Comparison of ENCODE assay signal across 8 cellular contexts in the genomic region with DNA sequence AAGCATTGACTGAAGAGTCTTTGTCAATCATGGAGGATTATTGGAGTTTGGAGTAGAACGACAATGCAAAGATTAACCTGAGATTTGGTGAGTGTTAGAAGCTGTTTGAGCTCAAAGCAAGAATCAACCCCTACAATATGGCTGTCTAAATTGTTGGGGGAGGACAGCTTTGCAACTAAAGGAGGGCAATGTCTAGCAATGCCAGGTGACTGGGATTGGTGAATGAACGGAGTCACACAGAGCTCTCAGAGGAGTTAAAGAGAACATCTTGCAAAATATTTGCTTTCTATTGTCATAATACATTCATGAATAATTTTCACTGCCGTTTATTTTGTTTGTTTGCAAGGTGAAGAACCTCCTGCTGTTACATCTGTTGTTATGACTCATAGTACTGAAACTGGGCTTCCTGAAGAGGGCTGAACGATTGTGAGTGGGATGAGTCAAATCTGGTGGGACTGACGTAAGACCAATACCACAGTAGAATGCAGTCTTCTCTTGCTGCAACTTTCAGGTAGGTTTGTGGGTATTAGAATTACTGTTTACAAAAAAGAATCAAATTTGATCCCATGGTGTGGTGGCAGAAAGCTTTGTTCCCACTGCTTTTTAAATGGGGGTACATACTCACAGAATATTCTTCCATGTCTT.
A peak's percentile ranks its signal among the peaks of the same experiment; 100 is the strongest.
DNase-seq lines count a peak whose midpoint lies in the region; ATAC-seq, FAIRE-seq and TF ChIP-seq lines count a peak whose summit lies in the region.

No MANE protein-coding gene starts in this region.

- H3K4me3 ChIP-seq in keratinocyte (ENCODE audit: control insufficient read depth in 2 of 3, extremely low read depth in 1 of 3, insufficient read depth in 2 of 3, low read depth in 1 of 3, low read length in 3 of 3) (peak overlapping the region in 1 of 3 experiments; percentile 8), H7 (ENCODE audit: insufficient read depth, low read depth, low read length) (no peak overlapping the region)

- H3K4me1 Mint-ChIP-seq in activated CD4-positive, alpha-beta T cell treated with anti-CD3 and anti-CD28 coated beads, Interleukin-2, amount 10 ng/mL, durations not matched to agents 24 days and 14 days, result peaks cover 26% of the 10 kb centered on the region
- peaks cover 6 to 26% (median 6%) of the 10 kb centered on the region in 3 donors for H3K4me1 Mint-ChIP-seq in T-cell

- no peak for TF ChIP-seq POLR2A in erythroblast (IDR thresholded peaks at IDR 0.05; ENCODE audit: low read length)

- H3K9me1 ChIP-seq in keratinocyte (ENCODE audit: control insufficient read depth, extremely low read depth, insufficient read depth, low read length), result no peaks in the 10 kb centered on the region

- POLR2A ChIA-PET in T-cell (lab: Charles Lee), result no interaction called here

- dilution Hi-C loops in keratinocyte (cut with MboI; ENCODE audit: extremely low pct_ligation_motif_present, low sequenced_read_pairs), result no loop called here

- no peaks in the 10 kb centered on the region for H3K36me3 Mint-ChIP-seq in activated CD4-positive, alpha-beta T cell treated with anti-CD3 and anti-CD28 coated beads, Interleukin-2, amount 10 ng/mL, durations not matched to agents 24 days and 14 days (ENCODE audit: low read depth)
- H3K36me3 Mint-ChIP-seq in T-cell, result peaks cover 3% of the 10 kb centered on the region

- H4K20me1 ChIP-seq in keratinocyte (ENCODE audit: control insufficient read depth, extremely low read depth, insufficient read depth, low read length), result no peaks in the 10 kb centered on the region

- ATAC-seq in GM21576 (IDR thresholded peaks at IDR 0.05; ENCODE audit: unreplicated experiment) (peak; percentile 94), T-cell (replicated peaks in 1 of 4) (peak; percentile 68 to 85 (median 70))

- no peaks in the 10 kb centered on the region for H3K36me3 ChIP-seq in keratinocyte (ENCODE audit: control insufficient read depth in 2 of 2, extremely low read depth in 1 of 2, insufficient read depth in 2 of 2, low read length in 2 of 2)
- no peaks in the 10 kb centered on the region for H3K36me3 ChIP-seq in H7 (replicated peaks; ENCODE audit: control insufficient read depth, insufficient read depth, low read length)

- FAIRE-seq in HTR-8/SVneo (lab: Jason Lieb, UNC) (peak; percentile 59), keratinocyte (lab: Jason Lieb, UNC) (peak; percentile 94)

- CTCF ChIA-PET in T-cell (lab: Charles Lee), result interaction anchor here in 1 of 2 donors (0.5 kb wide), 1 partner anchor 15 kb away, joined by 3 read pairs; no protein-coding TSS in a partner anchor

- peak overlapping the region; percentile 31 for H3K9ac ChIP-seq in keratinocyte (ENCODE audit: control insufficient read depth, extremely low read depth, insufficient read depth, low read length)

- DNase-seq in activated CD4-positive, alpha-beta T cell treated with anti-CD3 and anti-CD28 coated beads, Interleukin-2, amount 10 ng/mL, durations not matched to agents 24 days and 14 days, result peak; percentile 80
- no peak for DNase-seq in activated CD4-positive, alpha-beta T cell treated with anti-CD3 and anti-CD28 coated beads, Interleukin-2, amount 50 U/mL, for 1 hour
- DNase-seq in HTR-8/SVneo (ENCODE audit: insufficient read length, low spot score) (peak; percentile 51), T-cell (peak in 13 of 34 experiments; percentile 1 to 36 (median 21)), keratinocyte (ENCODE audit: low read depth, low spot score) (peak; percentile 56), erythroblast (lab: John Stamatoyannopoulos, UW) (no peak), H7 (no peak)

- H3K27me3 ChIP-seq in keratinocyte (ENCODE audit: control insufficient read depth, extremely low read depth, insufficient read depth, low read length) (no peaks in the 10 kb centered on the region), H7 (ENCODE audit: control insufficient read depth, insufficient read depth, low read length) (no peaks in the 10 kb centered on the region)

- H3K27ac ChIP-seq in keratinocyte (ENCODE audit: control insufficient read depth, insufficient read depth, low read length), result peak overlapping the region; percentile 85

- no peaks in the 10 kb centered on the region for H3K79me2 ChIP-seq in keratinocyte (ENCODE audit: control insufficient read depth, insufficient read depth, low read length)

- peak overlapping the region; percentile 72 for H3K4me2 ChIP-seq in keratinocyte (ENCODE audit: control insufficient read depth, extremely low read depth, insufficient read depth, low read depth, low read length)

- peak overlapping the region; percentile 72 for H3K27ac Mint-ChIP-seq in activated CD4-positive, alpha-beta T cell treated with anti-CD3 and anti-CD28 coated beads, Interleukin-2, amount 10 ng/mL, durations not matched to agents 24 days and 14 days
- peak overlapping the region in 1 of 2 donors; percentile 66 for H3K27ac Mint-ChIP-seq in T-cell

- H3K4me3 Mint-ChIP-seq in activated CD4-positive, alpha-beta T cell treated with anti-CD3 and anti-CD28 coated beads, Interleukin-2, amount 10 ng/mL, durations not matched to agents 24 days and 14 days, result peak overlapping the region; percentile 28
- no peak overlapping the region for H3K4me3 Mint-ChIP-seq in T-cell

- no peak for TF ChIP-seq CTCF in keratinocyte (optimal IDR thresholded peaks at IDR 0.05 in 1 of 3, IDR thresholded peaks at IDR 0.05 in 1 of 3, conservative IDR thresholded peaks at IDR 0.05 in 1 of 3; ENCODE audit: extremely low read depth in 1 of 3, insufficient read depth in 2 of 3, low read length in 3 of 3)

- no peaks in the 10 kb centered on the region for H3K9me3 ChIP-seq in keratinocyte (ENCODE audit: control insufficient read depth, low read depth, low read length)

- H2AFZ ChIP-seq in keratinocyte (ENCODE audit: control insufficient read depth, low read length), result peak overlapping the region; percentile 58

- H3K27me3 Mint-ChIP-seq in activated CD4-positive, alpha-beta T cell treated with anti-CD3 and anti-CD28 coated beads, Interleukin-2, amount 10 ng/mL, durations not matched to agents 24 days and 14 days, result peaks cover 29% of the 10 kb centered on the region
- peaks cover 0 to 3% of the 10 kb centered on the region in 2 donors for H3K27me3 Mint-ChIP-seq in T-cell

- peaks cover 3% of the 10 kb centered on the region for H3K9me3 Mint-ChIP-seq in activated CD4-positive, alpha-beta T cell treated with anti-CD3 and anti-CD28 coated beads, Interleukin-2, amount 10 ng/mL, durations not matched to agents 24 days and 14 days
- H3K9me3 Mint-ChIP-seq in T-cell, result no peaks in the 10 kb centered on the region

- intact Hi-C loops in activated CD4-positive, alpha-beta T cell treated with anti-CD3 and anti-CD28 coated beads, Interleukin-2, amount 10 ng/mL, durations not matched to agents 24 days and 14 days (cut with micrococcal nuclease), result loop anchor here (2.0 to 10.0 kb wide), 2 partner anchors 22 to 702 kb away; no protein-coding TSS in a partner anchor

- peaks cover 20% of the 10 kb centered on the region for H3K4me1 ChIP-seq in keratinocyte (ENCODE audit: control insufficient read depth, extremely low read depth, insufficient read depth, low read length)

Comparison
In these comparisons a context has a peak if more than half of its experiments do, and no peak if none do; other contexts are left out.
1. DNase-seq: peak in activated CD4-positive, alpha-beta T cell treated with anti-CD3 and anti-CD28 coated beads, Interleukin-2, amount 10 ng/mL, durations not matched to agents 24 days and 14 days (single experiment), HTR-8/SVneo (single experiment) and keratinocyte (single experiment); none in activated CD4-positive, alpha-beta T cell treated with anti-CD3 and anti-CD28 coated beads, Interleukin-2, amount 50 U/mL, for 1 hour (single experiment), erythroblast (0 of 2) and H7 (single experiment).